In the genomic region with DNA sequence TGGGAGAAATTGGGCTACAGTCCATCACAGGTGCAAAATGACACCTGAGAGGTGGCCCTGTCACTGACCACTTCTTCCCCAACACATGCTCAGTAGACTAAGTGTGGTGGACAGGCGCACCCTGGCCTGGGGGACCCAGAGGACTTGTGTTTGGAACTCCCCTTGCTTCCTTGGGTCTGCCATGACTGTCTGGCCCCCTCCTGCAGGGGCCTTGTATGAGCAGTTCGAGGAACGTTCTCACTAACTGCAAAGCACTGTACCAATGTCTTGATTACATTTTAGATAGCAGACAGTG, we compare ENCODE assay signal across 1 cellular context.
TF ChIP-seq lines count a peak whose summit lies in the region.

No MANE protein-coding gene starts in this region.

TF ChIP-seq in HepG2, 621 proteins besides CTCF, POLR2A, EP300 and RAD21:
- 0 out of 2 replicates have a peak, but pooled peaks have one; percentile 27 for TF ChIP-seq ZNF737 (CRISPR knock-in tag; IDR thresholded peaks at IDR 0.05; ENCODE audit: borderline replicate concordance)
- TF ChIP-seq, protein P1, sequence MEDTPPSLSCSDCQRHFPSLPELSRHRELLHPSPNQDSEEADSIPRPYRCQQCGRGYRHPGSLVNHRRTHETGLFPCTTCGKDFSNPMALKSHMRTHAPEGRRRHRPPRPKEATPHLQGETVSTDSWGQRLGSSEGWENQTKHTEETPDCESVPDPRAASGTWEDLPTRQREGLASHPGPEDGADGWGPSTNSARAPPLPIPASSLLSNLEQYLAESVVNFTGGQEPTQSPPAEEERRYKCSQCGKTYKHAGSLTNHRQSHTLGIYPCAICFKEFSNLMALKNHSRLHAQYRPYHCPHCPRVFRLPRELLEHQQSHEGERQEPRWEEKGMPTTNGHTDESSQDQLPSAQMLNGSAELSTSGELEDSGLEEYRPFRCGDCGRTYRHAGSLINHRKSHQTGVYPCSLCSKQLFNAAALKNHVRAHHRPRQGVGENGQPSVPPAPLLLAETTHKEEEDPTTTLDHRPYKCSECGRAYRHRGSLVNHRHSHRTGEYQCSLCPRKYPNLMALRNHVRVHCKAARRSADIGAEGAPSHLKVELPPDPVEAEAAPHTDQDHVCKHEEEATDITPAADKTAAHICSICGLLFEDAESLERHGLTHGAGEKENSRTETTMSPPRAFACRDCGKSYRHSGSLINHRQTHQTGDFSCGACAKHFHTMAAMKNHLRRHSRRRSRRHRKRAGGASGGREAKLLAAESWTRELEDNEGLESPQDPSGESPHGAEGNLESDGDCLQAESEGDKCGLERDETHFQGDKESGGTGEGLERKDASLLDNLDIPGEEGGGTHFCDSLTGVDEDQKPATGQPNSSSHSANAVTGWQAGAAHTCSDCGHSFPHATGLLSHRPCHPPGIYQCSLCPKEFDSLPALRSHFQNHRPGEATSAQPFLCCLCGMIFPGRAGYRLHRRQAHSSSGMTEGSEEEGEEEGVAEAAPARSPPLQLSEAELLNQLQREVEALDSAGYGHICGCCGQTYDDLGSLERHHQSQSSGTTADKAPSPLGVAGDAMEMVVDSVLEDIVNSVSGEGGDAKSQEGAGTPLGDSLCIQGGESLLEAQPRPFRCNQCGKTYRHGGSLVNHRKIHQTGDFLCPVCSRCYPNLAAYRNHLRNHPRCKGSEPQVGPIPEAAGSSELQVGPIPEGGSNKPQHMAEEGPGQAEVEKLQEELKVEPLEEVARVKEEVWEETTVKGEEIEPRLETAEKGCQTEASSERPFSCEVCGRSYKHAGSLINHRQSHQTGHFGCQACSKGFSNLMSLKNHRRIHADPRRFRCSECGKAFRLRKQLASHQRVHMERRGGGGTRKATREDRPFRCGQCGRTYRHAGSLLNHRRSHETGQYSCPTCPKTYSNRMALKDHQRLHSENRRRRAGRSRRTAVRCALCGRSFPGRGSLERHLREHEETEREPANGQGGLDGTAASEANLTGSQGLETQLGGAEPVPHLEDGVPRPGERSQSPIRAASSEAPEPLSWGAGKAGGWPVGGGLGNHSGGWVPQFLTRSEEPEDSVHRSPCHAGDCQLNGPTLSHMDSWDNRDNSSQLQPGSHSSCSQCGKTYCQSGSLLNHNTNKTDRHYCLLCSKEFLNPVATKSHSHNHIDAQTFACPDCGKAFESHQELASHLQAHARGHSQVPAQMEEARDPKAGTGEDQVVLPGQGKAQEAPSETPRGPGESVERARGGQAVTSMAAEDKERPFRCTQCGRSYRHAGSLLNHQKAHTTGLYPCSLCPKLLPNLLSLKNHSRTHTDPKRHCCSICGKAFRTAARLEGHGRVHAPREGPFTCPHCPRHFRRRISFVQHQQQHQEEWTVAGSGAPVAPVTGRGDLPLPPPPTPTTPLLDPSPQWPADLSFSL (CRISPR knock-in tag; IDR thresholded peaks at IDR 0.05) = peak; percentile 26; the same call in 1 of the 2 replicates
- TF ChIP-seq ZNF670 (CRISPR knock-in tag; IDR thresholded peaks at IDR 0.05; ENCODE audit: borderline replicate concordance) = peak; percentile 13; the same call in 1 of the 2 replicates
- TF ChIP-seq ZNF329 (CRISPR knock-in tag; IDR thresholded peaks at IDR 0.05; ENCODE audit: low read depth) = no peak
- peak; percentile 54; the same call in 1 of the 2 replicates for TF ChIP-seq ZNF446 (CRISPR knock-in tag; IDR thresholded peaks at IDR 0.05)
- TF ChIP-seq, protein P2, sequence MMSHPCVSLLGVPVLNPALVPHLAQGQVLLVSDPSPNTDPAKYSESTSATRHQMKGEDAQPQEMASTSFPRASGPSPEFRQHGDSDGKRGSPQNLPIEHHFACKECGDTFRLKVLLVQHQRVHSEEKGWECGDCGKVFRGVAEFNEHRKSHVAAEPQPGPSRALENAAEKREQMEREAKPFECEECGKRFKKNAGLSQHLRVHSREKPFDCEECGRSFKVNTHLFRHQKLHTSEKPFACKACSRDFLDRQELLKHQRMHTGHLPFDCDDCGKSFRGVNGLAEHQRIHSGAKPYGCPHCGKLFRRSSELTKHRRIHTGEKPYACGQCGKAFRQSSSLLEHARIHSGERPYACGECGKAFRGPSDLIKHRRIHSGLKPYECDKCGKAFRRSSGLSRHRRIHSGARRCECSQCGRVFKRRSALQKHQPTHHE (CRISPR knock-in tag; IDR thresholded peaks at IDR 0.05; ENCODE audit: borderline replicate concordance) = no peak
- TF ChIP-seq ZNF616 (CRISPR knock-in tag; IDR thresholded peaks at IDR 0.05; ENCODE audit: low read depth) = 0 out of 2 replicates have a peak, but pooled peaks have one; percentile 40
- no peak for TF ChIP-seq ZSCAN21 (CRISPR knock-in tag; IDR thresholded peaks at IDR 0.05; ENCODE audit: borderline replicate concordance)
- TF ChIP-seq ZNF790 (CRISPR knock-in tag; IDR thresholded peaks at IDR 0.05; ENCODE audit: borderline replicate concordance) = 0 out of 2 replicates have a peak, but pooled peaks have one; percentile 37
